In the genomic region with DNA sequence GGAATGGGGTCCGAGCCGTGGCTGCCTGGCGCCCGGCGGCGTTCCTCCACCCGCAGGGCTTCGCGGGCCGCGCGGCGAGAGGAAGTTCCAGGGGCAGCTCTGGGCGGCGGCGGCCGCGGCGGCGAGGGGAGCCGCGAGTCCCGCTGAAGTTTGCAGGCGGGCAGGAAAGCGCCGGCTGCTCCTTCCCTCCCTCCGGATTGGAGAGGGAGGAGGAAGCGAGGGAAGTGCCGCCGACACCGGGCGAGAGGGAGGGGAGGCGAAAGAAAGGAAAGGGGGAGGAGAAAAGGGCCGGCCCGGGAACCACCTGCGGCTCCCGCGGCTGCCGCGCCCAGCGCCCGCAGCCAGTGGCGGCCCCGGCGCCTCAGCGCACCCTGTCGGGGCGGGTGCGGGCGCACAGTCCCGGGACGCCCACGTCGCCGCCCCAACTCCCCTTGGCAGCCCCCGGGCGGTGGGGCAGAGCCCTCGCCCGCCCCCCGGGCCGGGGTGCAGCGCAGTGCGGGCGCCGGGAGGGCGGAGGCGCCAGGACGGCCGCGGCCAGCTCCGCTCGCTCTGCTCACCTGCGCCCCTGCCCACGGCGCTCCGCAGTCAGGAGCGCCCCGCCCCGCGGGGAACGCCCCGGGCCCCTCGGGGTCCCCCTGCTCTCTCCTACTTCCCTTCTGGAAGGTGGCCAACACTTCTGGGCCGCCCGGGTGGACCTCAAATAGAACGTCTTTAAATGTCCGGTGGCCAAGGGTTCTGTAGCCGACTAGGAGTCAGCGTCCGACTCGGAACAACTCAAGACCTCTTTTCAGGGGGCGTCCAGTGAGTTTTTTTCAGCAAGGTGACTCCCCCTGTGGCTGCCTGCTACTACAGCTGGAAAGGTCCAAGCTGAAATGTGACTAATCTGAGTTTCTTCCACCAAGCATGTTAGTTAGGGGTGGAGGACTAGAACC, we compare ENCODE assay signal across 1 cellular context.
A peak's percentile ranks its signal among the peaks of the same experiment; 100 is the strongest.
TF ChIP-seq lines count a peak whose summit lies in the region.

No MANE protein-coding gene starts in this region.

TF ChIP-seq in HepG2, 621 proteins besides CTCF, POLR2A, EP300 and RAD21 (continued from another document and continues in another):
- TF ChIP-seq, protein P1, sequence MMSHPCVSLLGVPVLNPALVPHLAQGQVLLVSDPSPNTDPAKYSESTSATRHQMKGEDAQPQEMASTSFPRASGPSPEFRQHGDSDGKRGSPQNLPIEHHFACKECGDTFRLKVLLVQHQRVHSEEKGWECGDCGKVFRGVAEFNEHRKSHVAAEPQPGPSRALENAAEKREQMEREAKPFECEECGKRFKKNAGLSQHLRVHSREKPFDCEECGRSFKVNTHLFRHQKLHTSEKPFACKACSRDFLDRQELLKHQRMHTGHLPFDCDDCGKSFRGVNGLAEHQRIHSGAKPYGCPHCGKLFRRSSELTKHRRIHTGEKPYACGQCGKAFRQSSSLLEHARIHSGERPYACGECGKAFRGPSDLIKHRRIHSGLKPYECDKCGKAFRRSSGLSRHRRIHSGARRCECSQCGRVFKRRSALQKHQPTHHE (CRISPR knock-in tag; IDR thresholded peaks at IDR 0.05; ENCODE audit: borderline replicate concordance): 0 out of 2 replicates have a peak, but pooled peaks have one; percentile 57
- no peak for TF ChIP-seq RBM22 (optimal IDR thresholded peaks at IDR 0.05; ENCODE audit: low read length)
- no peak for TF ChIP-seq MAZ (IDR thresholded peaks at IDR 0.05; ENCODE audit: borderline replicate concordance, low read depth, low read length)
- TF ChIP-seq MAZ (CRISPR knock-in tag; IDR thresholded peaks at IDR 0.05; ENCODE audit: low read depth): no peak
- TF ChIP-seq KLF6 (CRISPR knock-in tag; IDR thresholded peaks at IDR 0.05): no peak
- no peak for TF ChIP-seq TBL1XR1 (IDR thresholded peaks at IDR 0.05; ENCODE audit: borderline replicate concordance, low read length, partially characterized antibody)
- no peak for TF ChIP-seq TOE1 (CRISPR knock-in tag; IDR thresholded peaks at IDR 0.05)
- peak; percentile 51 for TF ChIP-seq PHF21A (CRISPR knock-in tag; IDR thresholded peaks at IDR 0.05)
- TF ChIP-seq U2AF1 (optimal IDR thresholded peaks at IDR 0.05; ENCODE audit: low read depth, low read length): no peak
- no peak for TF ChIP-seq FOXA3 (CRISPR knock-in tag; IDR thresholded peaks at IDR 0.05)
- no peak for TF ChIP-seq SMARCC2 (IDR thresholded peaks at IDR 0.05)
- peak; percentile 43; the same call in 1 of the 2 replicates for TF ChIP-seq KMT2A (CRISPR knock-in tag; IDR thresholded peaks at IDR 0.05)
- no peak for TF ChIP-seq CREB1 (IDR thresholded peaks at IDR 0.05)
- TF ChIP-seq CREB1 (CRISPR knock-in tag; IDR thresholded peaks at IDR 0.05): no peak
- TF ChIP-seq, protein P2, sequence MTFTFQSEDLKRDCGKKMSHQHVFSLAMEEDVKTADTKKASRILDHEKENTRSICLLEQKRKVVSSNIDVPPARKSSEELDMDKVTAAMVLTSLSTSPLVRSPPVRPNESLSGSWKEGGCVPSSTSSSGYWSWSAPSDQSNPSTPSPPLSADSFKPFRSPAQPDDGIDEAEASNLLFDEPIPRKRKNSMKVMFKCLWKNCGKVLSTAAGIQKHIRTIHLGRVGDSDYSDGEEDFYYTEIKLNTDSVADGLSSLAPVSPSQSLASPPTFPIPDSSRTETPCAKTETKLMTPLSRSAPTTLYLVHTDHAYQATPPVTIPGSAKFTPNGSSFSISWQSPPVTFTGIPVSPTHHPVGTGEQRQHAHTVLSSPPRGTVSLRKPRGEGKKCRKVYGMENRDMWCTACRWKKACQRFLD (CRISPR knock-in tag; IDR thresholded peaks at IDR 0.05; ENCODE audit: borderline replicate concordance): peak; percentile 38; the same call in 1 of the 2 replicates
- no peak for TF ChIP-seq ZNF652 (CRISPR knock-in tag; IDR thresholded peaks at IDR 0.05; ENCODE audit: borderline replicate concordance, low read depth)
- TF ChIP-seq, protein P3, sequence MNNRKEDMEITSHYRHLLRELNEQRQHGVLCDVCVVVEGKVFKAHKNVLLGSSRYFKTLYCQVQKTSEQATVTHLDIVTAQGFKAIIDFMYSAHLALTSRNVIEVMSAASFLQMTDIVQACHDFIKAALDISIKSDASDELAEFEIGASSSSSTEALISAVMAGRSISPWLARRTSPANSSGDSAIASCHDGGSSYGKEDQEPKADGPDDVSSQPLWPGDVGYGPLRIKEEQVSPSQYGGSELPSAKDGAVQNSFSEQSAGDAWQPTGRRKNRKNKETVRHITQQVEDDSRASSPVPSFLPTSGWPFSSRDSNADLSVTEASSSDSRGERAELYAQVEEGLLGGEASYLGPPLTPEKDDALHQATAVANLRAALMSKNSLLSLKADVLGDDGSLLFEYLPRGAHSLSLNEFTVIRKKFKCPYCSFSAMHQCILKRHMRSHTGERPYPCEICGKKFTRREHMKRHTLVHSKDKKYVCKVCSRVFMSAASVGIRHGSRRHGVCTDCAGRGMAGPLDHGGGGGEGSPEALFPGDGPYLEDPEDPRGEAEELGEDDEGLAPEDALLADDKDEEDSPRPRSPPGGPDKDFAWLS (CRISPR knock-in tag; IDR thresholded peaks at IDR 0.05; ENCODE audit: borderline replicate concordance): no peak
- TF ChIP-seq ZNF761 (CRISPR knock-in tag; conservative IDR thresholded peaks at IDR 0.05): peak; percentile 24; the same call in 1 of the 2 replicates
- TF ChIP-seq GATAD2A (CRISPR knock-in tag; IDR thresholded peaks at IDR 0.05): peak; percentile 19; the same call in 1 of the 2 replicates
- peak; percentile 13; the same call in 1 of the 2 replicates for TF ChIP-seq SMARCE1 (IDR thresholded peaks at IDR 0.05; ENCODE audit: borderline replicate concordance)
- no peak for TF ChIP-seq ONECUT2 (CRISPR knock-in tag; IDR thresholded peaks at IDR 0.05)
- TF ChIP-seq ZNF256 (CRISPR knock-in tag; conservative IDR thresholded peaks at IDR 0.05): no peak
- TF ChIP-seq, protein P4, sequence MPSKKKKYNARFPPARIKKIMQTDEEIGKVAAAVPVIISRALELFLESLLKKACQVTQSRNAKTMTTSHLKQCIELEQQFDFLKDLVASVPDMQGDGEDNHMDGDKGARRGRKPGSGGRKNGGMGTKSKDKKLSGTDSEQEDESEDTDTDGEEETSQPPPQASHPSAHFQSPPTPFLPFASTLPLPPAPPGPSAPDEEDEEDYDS (CRISPR knock-in tag; IDR thresholded peaks at IDR 0.05): no peak; the same call in 1 of the 2 replicates
- no peak for TF ChIP-seq BRD4 (CRISPR knock-in tag; IDR thresholded peaks at IDR 0.05)
- TF ChIP-seq POLR2AphosphoS2 (IDR thresholded peaks at IDR 0.05; ENCODE audit: low read depth, low read length): no peak
- no peak for TF ChIP-seq ADNP (CRISPR knock-in tag; IDR thresholded peaks at IDR 0.05)
- TF ChIP-seq, protein P5, sequence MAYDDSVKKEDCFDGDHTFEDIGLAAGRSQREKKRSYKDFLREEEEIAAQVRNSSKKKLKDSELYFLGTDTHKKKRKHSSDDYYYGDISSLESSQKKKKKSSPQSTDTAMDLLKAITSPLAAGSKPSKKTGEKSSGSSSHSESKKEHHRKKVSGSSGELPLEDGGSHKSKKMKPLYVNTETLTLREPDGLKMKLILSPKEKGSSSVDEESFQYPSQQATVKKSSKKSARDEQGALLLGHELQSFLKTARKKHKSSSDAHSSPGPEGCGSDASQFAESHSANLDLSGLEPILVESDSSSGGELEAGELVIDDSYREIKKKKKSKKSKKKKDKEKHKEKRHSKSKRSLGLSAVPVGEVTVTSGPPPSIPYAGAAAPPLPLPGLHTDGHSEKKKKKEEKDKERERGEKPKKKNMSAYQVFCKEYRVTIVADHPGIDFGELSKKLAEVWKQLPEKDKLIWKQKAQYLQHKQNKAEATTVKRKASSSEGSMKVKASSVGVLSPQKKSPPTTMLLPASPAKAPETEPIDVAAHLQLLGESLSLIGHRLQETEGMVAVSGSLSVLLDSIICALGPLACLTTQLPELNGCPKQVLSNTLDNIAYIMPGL (CRISPR knock-in tag; IDR thresholded peaks at IDR 0.05; ENCODE audit: borderline replicate concordance in 1 of 2, low read depth in 1 of 2): peak in 1 of 2 experiments; percentile 37; a peak in 1 of 4 replicates
- TF ChIP-seq, protein P6, sequence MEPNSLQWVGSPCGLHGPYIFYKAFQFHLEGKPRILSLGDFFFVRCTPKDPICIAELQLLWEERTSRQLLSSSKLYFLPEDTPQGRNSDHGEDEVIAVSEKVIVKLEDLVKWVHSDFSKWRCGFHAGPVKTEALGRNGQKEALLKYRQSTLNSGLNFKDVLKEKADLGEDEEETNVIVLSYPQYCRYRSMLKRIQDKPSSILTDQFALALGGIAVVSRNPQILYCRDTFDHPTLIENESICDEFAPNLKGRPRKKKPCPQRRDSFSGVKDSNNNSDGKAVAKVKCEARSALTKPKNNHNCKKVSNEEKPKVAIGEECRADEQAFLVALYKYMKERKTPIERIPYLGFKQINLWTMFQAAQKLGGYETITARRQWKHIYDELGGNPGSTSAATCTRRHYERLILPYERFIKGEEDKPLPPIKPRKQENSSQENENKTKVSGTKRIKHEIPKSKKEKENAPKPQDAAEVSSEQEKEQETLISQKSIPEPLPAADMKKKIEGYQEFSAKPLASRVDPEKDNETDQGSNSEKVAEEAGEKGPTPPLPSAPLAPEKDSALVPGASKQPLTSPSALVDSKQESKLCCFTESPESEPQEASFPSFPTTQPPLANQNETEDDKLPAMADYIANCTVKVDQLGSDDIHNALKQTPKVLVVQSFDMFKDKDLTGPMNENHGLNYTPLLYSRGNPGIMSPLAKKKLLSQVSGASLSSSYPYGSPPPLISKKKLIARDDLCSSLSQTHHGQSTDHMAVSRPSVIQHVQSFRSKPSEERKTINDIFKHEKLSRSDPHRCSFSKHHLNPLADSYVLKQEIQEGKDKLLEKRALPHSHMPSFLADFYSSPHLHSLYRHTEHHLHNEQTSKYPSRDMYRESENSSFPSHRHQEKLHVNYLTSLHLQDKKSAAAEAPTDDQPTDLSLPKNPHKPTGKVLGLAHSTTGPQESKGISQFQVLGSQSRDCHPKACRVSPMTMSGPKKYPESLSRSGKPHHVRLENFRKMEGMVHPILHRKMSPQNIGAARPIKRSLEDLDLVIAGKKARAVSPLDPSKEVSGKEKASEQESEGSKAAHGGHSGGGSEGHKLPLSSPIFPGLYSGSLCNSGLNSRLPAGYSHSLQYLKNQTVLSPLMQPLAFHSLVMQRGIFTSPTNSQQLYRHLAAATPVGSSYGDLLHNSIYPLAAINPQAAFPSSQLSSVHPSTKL (CRISPR knock-in tag; IDR thresholded peaks at IDR 0.05): no peak
- TF ChIP-seq, protein P7, sequence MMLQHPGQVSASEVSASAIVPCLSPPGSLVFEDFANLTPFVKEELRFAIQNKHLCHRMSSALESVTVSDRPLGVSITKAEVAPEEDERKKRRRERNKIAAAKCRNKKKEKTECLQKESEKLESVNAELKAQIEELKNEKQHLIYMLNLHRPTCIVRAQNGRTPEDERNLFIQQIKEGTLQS (CRISPR knock-in tag; IDR thresholded peaks at IDR 0.05): no peak; the same call in 1 of the 2 replicates
- no peak for TF ChIP-seq ZSCAN29 (CRISPR knock-in tag; conservative IDR thresholded peaks at IDR 0.05)
- peak; percentile 81 for TF ChIP-seq KDM2A (CRISPR knock-in tag; IDR thresholded peaks at IDR 0.05; ENCODE audit: borderline replicate concordance, low read depth)
- no peak for TF ChIP-seq HDAC1 (CRISPR knock-in tag; IDR thresholded peaks at IDR 0.05)
- TF ChIP-seq NAIF1 (CRISPR knock-in tag; IDR thresholded peaks at IDR 0.05; ENCODE audit: borderline replicate concordance): no peak
- TF ChIP-seq, protein P8, sequence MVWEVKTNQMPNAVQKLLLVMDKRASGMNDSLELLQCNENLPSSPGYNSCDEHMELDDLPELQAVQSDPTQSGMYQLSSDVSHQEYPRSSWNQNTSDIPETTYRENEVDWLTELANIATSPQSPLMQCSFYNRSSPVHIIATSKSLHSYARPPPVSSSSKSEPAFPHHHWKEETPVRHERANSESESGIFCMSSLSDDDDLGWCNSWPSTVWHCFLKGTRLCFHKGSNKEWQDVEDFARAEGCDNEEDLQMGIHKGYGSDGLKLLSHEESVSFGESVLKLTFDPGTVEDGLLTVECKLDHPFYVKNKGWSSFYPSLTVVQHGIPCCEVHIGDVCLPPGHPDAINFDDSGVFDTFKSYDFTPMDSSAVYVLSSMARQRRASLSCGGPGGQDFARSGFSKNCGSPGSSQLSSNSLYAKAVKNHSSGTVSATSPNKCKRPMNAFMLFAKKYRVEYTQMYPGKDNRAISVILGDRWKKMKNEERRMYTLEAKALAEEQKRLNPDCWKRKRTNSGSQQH (CRISPR knock-in tag; IDR thresholded peaks at IDR 0.05; ENCODE audit: low read depth): no peak
- no peak; the same call in 1 of the 2 replicates for TF ChIP-seq JUN (CRISPR knock-in tag; IDR thresholded peaks at IDR 0.05)
- no peak for TF ChIP-seq SP140L (CRISPR knock-in tag; IDR thresholded peaks at IDR 0.05; ENCODE audit: borderline replicate concordance)
- TF ChIP-seq ZNF788 (CRISPR knock-in tag; IDR thresholded peaks at IDR 0.05; ENCODE audit: borderline replicate concordance): 0 out of 2 replicates have a peak, but pooled peaks have one; percentile 10
- TF ChIP-seq, protein P9, sequence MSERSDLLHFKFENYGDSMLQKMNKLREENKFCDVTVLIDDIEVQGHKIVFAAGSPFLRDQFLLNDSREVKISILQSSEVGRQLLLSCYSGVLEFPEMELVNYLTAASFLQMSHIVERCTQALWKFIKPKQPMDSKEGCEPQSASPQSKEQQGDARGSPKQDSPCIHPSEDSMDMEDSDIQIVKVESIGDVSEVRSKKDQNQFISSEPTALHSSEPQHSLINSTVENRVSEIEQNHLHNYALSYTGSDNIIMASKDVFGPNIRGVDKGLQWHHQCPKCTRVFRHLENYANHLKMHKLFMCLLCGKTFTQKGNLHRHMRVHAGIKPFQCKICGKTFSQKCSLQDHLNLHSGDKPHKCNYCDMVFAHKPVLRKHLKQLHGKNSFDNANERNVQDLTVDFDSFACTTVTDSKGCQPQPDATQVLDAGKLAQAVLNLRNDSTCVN (CRISPR knock-in tag; IDR thresholded peaks at IDR 0.05; ENCODE audit: borderline replicate concordance): no peak
- TF ChIP-seq, protein P10, sequence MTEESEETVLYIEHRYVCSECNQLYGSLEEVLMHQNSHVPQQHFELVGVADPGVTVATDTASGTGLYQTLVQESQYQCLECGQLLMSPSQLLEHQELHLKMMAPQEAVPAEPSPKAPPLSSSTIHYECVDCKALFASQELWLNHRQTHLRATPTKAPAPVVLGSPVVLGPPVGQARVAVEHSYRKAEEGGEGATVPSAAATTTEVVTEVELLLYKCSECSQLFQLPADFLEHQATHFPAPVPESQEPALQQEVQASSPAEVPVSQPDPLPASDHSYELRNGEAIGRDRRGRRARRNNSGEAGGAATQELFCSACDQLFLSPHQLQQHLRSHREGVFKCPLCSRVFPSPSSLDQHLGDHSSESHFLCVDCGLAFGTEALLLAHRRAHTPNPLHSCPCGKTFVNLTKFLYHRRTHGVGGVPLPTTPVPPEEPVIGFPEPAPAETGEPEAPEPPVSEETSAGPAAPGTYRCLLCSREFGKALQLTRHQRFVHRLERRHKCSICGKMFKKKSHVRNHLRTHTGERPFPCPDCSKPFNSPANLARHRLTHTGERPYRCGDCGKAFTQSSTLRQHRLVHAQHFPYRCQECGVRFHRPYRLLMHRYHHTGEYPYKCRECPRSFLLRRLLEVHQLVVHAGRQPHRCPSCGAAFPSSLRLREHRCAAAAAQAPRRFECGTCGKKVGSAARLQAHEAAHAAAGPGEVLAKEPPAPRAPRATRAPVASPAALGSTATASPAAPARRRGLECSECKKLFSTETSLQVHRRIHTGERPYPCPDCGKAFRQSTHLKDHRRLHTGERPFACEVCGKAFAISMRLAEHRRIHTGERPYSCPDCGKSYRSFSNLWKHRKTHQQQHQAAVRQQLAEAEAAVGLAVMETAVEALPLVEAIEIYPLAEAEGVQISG (CRISPR knock-in tag; IDR thresholded peaks at IDR 0.05): peak; percentile 31; the same call in 1 of the 2 replicates
- 0 out of 2 replicates have a peak, but pooled peaks have one; percentile 7 for TF ChIP-seq HOXA5 (CRISPR knock-in tag; IDR thresholded peaks at IDR 0.05)
- TF ChIP-seq ZNF530 (CRISPR knock-in tag; IDR thresholded peaks at IDR 0.05; ENCODE audit: low read depth): no peak
- TF ChIP-seq PHF8 (CRISPR knock-in tag; IDR thresholded peaks at IDR 0.05): peak; percentile 44
- 0 out of 2 replicates have a peak, but pooled peaks have one; percentile 23 for TF ChIP-seq MYC (CRISPR knock-in tag; IDR thresholded peaks at IDR 0.05; ENCODE audit: borderline replicate concordance)
- TF ChIP-seq ZFY (CRISPR knock-in tag; IDR thresholded peaks at IDR 0.05): peak; percentile 62
- TF ChIP-seq MTF1 (CRISPR knock-in tag; IDR thresholded peaks at IDR 0.05): no peak
